Comparison of ENCODE assay signal across 15 cellular contexts in the genomic region with DNA sequence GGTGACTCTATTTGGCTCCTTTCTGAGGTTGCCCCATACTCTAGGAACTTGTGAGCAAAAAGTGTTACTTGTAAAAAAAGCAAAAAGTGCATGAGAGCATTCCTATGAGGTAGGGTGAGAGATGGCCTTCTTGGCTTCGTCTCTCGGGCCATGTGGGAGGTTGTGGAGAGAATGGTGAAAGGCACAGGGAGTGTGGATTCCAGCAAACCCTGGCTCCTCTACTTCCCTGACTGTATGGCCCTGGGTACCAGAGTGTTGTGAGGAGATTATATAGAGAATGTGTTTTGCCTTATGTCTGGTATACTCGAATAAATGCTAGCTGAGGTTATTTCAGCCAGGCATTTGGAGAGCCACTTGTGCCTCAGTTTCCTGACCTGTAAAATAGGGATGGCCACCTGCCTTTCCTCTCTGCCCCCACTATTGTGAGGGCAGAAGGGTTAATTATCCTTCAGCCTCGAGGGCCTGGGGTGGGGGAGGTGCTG. TPM values are rescaled to one million over a fixed set of nuclear protein-coding genes. Genes with fewer than 3 reads are reported as not detected.
DNase-seq lines count a peak whose midpoint lies in the region; ATAC-seq and TF ChIP-seq lines count a peak whose summit lies in the region.
"Had no signal": no experiment of that assay in that cellular context is flagged by ENCODE, and none has a peak within 500 bp of the region (broad histone marks: within the 10 kb centered on the region; RNA-seq: fewer than 3 reads in every experiment).

No MANE protein-coding gene starts in this region.

- peaks cover 6% of the 10 kb centered on the region for H3K4me1 Mint-ChIP-seq in activated T-cell treated with anti-CD3 and anti-CD28 coated beads, Interleukin-2, amount 50 U/mL, for 72 hours (ENCODE audit: low read depth)
- H3K4me1 Mint-ChIP-seq in neural progenitor cell = peaks cover 31% of the 10 kb centered on the region

- peaks cover 98% of the 10 kb centered on the region for H3K79me2 ChIP-seq in neural progenitor cell (ENCODE audit: low read depth)

- H3F3A ChIP-seq in neural progenitor cell (ENCODE audit: low read depth) = peaks cover 38% of the 10 kb centered on the region

- peaks cover 4 to 30% of the 10 kb centered on the region in 2 donors for H3K4me1 ChIP-seq in esophagus (ENCODE audit: control insufficient read depth in 2 of 2, insufficient read depth in 2 of 2, low read length in 1 of 2)
- H3K4me1 ChIP-seq in neural progenitor cell = peaks cover 35% of the 10 kb centered on the region
- H3K4me1 ChIP-seq in transverse colon = peaks cover 45 to 68% (median 60%) of the 10 kb centered on the region in 4 donors

- in situ Hi-C loops in transverse colon (cut with MboI; ENCODE audit: low pct_ligation_motif_present in 1 of 4, low pct_unique_long_range_greater_than_20kb in 1 of 4, low sequenced_read_pairs in 3 of 4) = no loop called here

- H3K9me3 Mint-ChIP-seq in activated T-cell treated with anti-CD3 and anti-CD28 coated beads, Interleukin-2, amount 50 U/mL, for 72 hours = peaks cover 7 to 11% of the 10 kb centered on the region in 2 donors
- H3K9me3 Mint-ChIP-seq in neural progenitor cell = peaks cover 37% of the 10 kb centered on the region

- peak overlapping the region; percentile 22 for H3K27ac Mint-ChIP-seq in activated T-cell treated with anti-CD3 and anti-CD28 coated beads, Interleukin-2, amount 50 U/mL, for 72 hours
- H3K27ac Mint-ChIP-seq in neural progenitor cell = no peak overlapping the region
- H3K27ac Mint-ChIP-seq: activated naive CD8-positive, alpha-beta T cell had no signal

- no peak overlapping the region for H2AFZ ChIP-seq in neural progenitor cell (replicated peaks)

- peaks cover 9 to 13% of the 10 kb centered on the region in 2 donors for H3K36me3 Mint-ChIP-seq in activated T-cell treated with anti-CD3 and anti-CD28 coated beads, Interleukin-2, amount 50 U/mL, for 72 hours (ENCODE audit: insufficient read depth in 2 of 2)
- H3K36me3 Mint-ChIP-seq in neural progenitor cell = peaks cover 30% of the 10 kb centered on the region

- H3K4me3 ChIP-seq in esophagus (ENCODE audit: low read depth in 1 of 2, low read length in 2 of 2) (no peak overlapping the region), neural progenitor cell (peak overlapping the region; percentile 39), transverse colon (peak overlapping the region in 1 of 4 donors; percentile 32)

- no peaks in the 10 kb centered on the region for H3K36me3 ChIP-seq in esophagus (ENCODE audit: control insufficient read depth in 2 of 2, insufficient read depth in 2 of 2, low read length in 1 of 2)
- peaks cover 23% of the 10 kb centered on the region for H3K36me3 ChIP-seq in neural progenitor cell
- H3K36me3 ChIP-seq in transverse colon = no peaks in the 10 kb centered on the region

- ATAC-seq in activated T-cell treated with anti-CD3 and anti-CD28 coated beads, Interleukin-2, amount 50 U/mL, for 72 hours (replicated peaks in 1 of 2) = no peak
- ATAC-seq in HG02884 (IDR thresholded peaks at IDR 0.05; ENCODE audit: unreplicated experiment) (no peak), HG03159 (IDR thresholded peaks at IDR 0.05; ENCODE audit: unreplicated experiment) (no peak)

- TF ChIP-seq CTCF in neural progenitor cell (IDR thresholded peaks at IDR 0.05) = no peak
- no peak for TF ChIP-seq CTCF in transverse colon (IDR thresholded peaks at IDR 0.05)

- H3K9me3 ChIP-seq in esophagus (ENCODE audit: control insufficient read depth in 2 of 2, insufficient read depth in 1 of 2, low read depth in 1 of 2, low read length in 1 of 2) (no peaks in the 10 kb centered on the region), neural progenitor cell (ENCODE audit: low read depth) (peaks cover 29% of the 10 kb centered on the region), transverse colon (peaks cover 0 to 6% of the 10 kb centered on the region in 2 donors)

- WGBS in esophagus, 2 donors = 44 to 47% methylated on average over 4 of the region's 4 CpGs
- WGBS in transverse colon (ENCODE audit: low coverage in 1 of 2), 2 donors = 50% methylated on average over 4 of the region's 4 CpGs; no CpG with 5 or more reads in 1 of the 2 donors

- no peak overlapping the region for H3K9ac ChIP-seq in neural progenitor cell

- peaks cover 56% of the 10 kb centered on the region for H4K20me1 ChIP-seq in neural progenitor cell (ENCODE audit: low read depth)

- H3K4me2 ChIP-seq in neural progenitor cell = peak overlapping the region; percentile 80

- peak overlapping the region; percentile 11 to 98 for H3K27ac ChIP-seq in esophagus (ENCODE audit: low read depth in 2 of 2, low read length in 1 of 2)
- no peak overlapping the region for H3K27ac ChIP-seq in neural progenitor cell
- peak overlapping the region; percentile 86 to 91 (median 88) for H3K27ac ChIP-seq in transverse colon

- H3K27me3 ChIP-seq in esophagus (ENCODE audit: control insufficient read depth in 1 of 2, insufficient read depth in 2 of 2, low read length in 2 of 2) (no peaks in the 10 kb centered on the region), neural progenitor cell (no peaks in the 10 kb centered on the region), transverse colon (no peaks in the 10 kb centered on the region)

- no peak for DNase-seq in activated T-cell treated with anti-CD3 and anti-CD28 coated beads, Interleukin-2, amount 50 U/mL, for 72 hours
- DNase-seq in activated T-cell treated with anti-CD3 and anti-CD28 coated beads, Interleukin-2, amount 50 U/mL, for 48 hours = no peak
- no peak for DNase-seq in neural progenitor cell (ENCODE audit: low spot score)
- no peak for DNase-seq in transverse colon
- DNase-seq in stimulated activated CD4-positive, alpha-beta T cell treated with anti-CD3 and anti-CD28 coated beads, Interleukin-2, amount 100 ng/mL, for 24 hours = no peak
- DNase-seq: 8988T; effector CD8-positive, alpha-beta T cell; Kasumi-1; NCI-H2171 treated with DMSO at 0.1 percent for 48 hours; stimulated activated naive CD4-positive, alpha-beta T cell; T1000 had no signal

- no peak for TF ChIP-seq POLR2A in transverse colon (IDR thresholded peaks at IDR 0.05)

- H3K4me3 Mint-ChIP-seq in activated T-cell treated with anti-CD3 and anti-CD28 coated beads, Interleukin-2, amount 50 U/mL, for 72 hours = no peak overlapping the region
- peak overlapping the region; percentile 74 for H3K4me3 Mint-ChIP-seq in neural progenitor cell
- H3K4me3 Mint-ChIP-seq: activated naive CD8-positive, alpha-beta T cell had no signal

- intact Hi-C loops in transverse colon (cut with DNase I; ENCODE audit: low total_unique reads) = no loop called here

- TF ChIP-seq EP300 in transverse colon (IDR thresholded peaks at IDR 0.05; ENCODE audit: low read depth) = no peak

- H3K27me3 Mint-ChIP-seq in activated T-cell treated with anti-CD3 and anti-CD28 coated beads, Interleukin-2, amount 50 U/mL, for 72 hours (ENCODE audit: low read depth) = no peaks in the 10 kb centered on the region
- peaks cover 22% of the 10 kb centered on the region for H3K27me3 Mint-ChIP-seq in neural progenitor cell (ENCODE audit: insufficient read depth, low read depth)

RNA-seq across cellular contexts. Expression of gene PLEKHG3, which starts 11.0 kb away (rescaled TPM):
- total RNA-seq in activated T-cell treated with anti-CD3 and anti-CD28 coated beads, Interleukin-2, amount 50 U/mL, for 72 hours = 1 to 10 TPM; 2.4 to 8.8 TPM
- polyA plus RNA-seq in esophagus = 10 to 100 TPM; 23.1 to 27.1 TPM
- total RNA-seq in neural progenitor cell (ENCODE audit: low replicate concordance) (12.6 and 50.0 TPM in 2 replicates), transverse colon (100 to 1,000 TPM in 2 of 4 donors, 10 to 100 TPM in 2; 58.1 to 273 (median 94.7) TPM)
